In genomic region chr10:63586048-63586447, GRCh38 we compare ENCODE assay signal across 1 cellular context.
TF ChIP-seq lines count a peak whose summit lies in the region.

No MANE protein-coding gene starts in this region.

TF ChIP-seq in HepG2, 621 proteins besides CTCF, POLR2A, EP300 and RAD21 (continued from another document):
- no peak for TF ChIP-seq ZMAT5 (CRISPR knock-in tag; IDR thresholded peaks at IDR 0.05; ENCODE audit: borderline replicate concordance, low read depth)
- TF ChIP-seq ZNF18 (CRISPR knock-in tag; IDR thresholded peaks at IDR 0.05; ENCODE audit: insufficient replicate concordance): no peak
- no peak for TF ChIP-seq HOXD1 (CRISPR knock-in tag; IDR thresholded peaks at IDR 0.05)
- no peak for TF ChIP-seq HNRNPLL (IDR thresholded peaks at IDR 0.05; ENCODE audit: low read depth, low read length, poor library complexity, severe bottlenecking)
